Comparison of ENCODE assay signal across 11 cellular contexts in genomic region chr11:32071811-32072210, GRCh38. TPM values are rescaled to one million over a fixed set of nuclear protein-coding genes. Genes with fewer than 3 reads are reported as not detected.
DNase-seq lines count a peak whose midpoint lies in the region; ATAC-seq and TF ChIP-seq lines count a peak whose summit lies in the region.
"Had no signal": no experiment of that assay in that cellular context is flagged by ENCODE, and none has a peak within 500 bp of the region (broad histone marks: within the 10 kb centered on the region; RNA-seq: fewer than 3 reads in every experiment).

No MANE protein-coding gene starts in this region.

- CTCF ChIA-PET in Caco-2 (lab: Charles Lee): interaction anchor here (1.1 kb wide), 2 partner anchors 19 to 20 kb away, joined by 3 to 6 read pairs; no protein-coding TSS in a partner anchor

- POLR2A ChIA-PET in Caco-2 (lab: Charles Lee): interaction anchor here (1.6 kb wide), 1 partner anchor 19 kb away, joined by 5 read pairs; the partner anchor contains the start of gene RCN1

- H3K4me3 ChIP-seq in Caco-2 (ENCODE audit: low read depth, low read length) (no peak overlapping the region), cardiac fibroblast (replicated peaks in 1 of 2; ENCODE audit: low read depth in 2 of 2, low read length in 2 of 2) (no peak overlapping the region), mucosa of descending colon (no peak overlapping the region)

- H3K27me3 ChIP-seq in Caco-2 (replicated peaks; ENCODE audit: control insufficient read depth, insufficient read depth, low read length): no peaks in the 10 kb centered on the region

- H3K9me3 Mint-ChIP-seq in Caco-2 (ENCODE audit: unreplicated experiment): no peaks in the 10 kb centered on the region
- H3K9me3 Mint-ChIP-seq: immature natural killer cell had no signal

- ATAC-seq in mucosa of descending colon (peak; percentile 30), GM19324 (IDR thresholded peaks at IDR 0.05; ENCODE audit: low FRiP score, unreplicated experiment) (no peak)
- ATAC-seq: activated naive CD4-positive, alpha-beta T cell treated with anti-CD3 and anti-CD28 coated beads, Interleukin-2, amount 50 U/mL, for 72 hours; Right ventricle myocardium inferior had no signal

- H3K27me3 Mint-ChIP-seq in Caco-2 (ENCODE audit: insufficient read depth, unreplicated experiment): peaks cover 5% of the 10 kb centered on the region

- in situ Hi-C loops in GM13976 (cut with MboI; ENCODE audit: low sequenced_read_pairs, unreplicated experiment): no loop called here

- no peak overlapping the region for H3K4me3 Mint-ChIP-seq in Caco-2 (ENCODE audit: unreplicated experiment)
- H3K4me3 Mint-ChIP-seq: immature natural killer cell had no signal

- no peaks in the 10 kb centered on the region for H3K36me3 Mint-ChIP-seq in Caco-2 (ENCODE audit: insufficient read depth, unreplicated experiment)
- H3K36me3 Mint-ChIP-seq: activated naive CD4-positive, alpha-beta T cell treated with anti-CD3 and anti-CD28 coated beads, Interleukin-2, amount 50 U/mL, for 72 hours had no signal

- no peaks in the 10 kb centered on the region for H3K36me3 ChIP-seq in Caco-2 (ENCODE audit: control insufficient read depth, insufficient read depth, low read length)
- no peaks in the 10 kb centered on the region for H3K36me3 ChIP-seq in mucosa of descending colon (ENCODE audit: low read depth)

- peak; percentile 42 to 68 for TF ChIP-seq CTCF in Caco-2 (IDR thresholded peaks at IDR 0.05; ENCODE audit: insufficient read depth in 1 of 2, low read depth in 1 of 2, low read length in 1 of 2, severe bottlenecking in 1 of 2, unreplicated experiment in 1 of 2)
- peak; percentile 74 for TF ChIP-seq CTCF in cardiac fibroblast (IDR thresholded peaks at IDR 0.05; ENCODE audit: low read depth, low read length)
- TF ChIP-seq CTCF in mucosa of descending colon (IDR thresholded peaks at IDR 0.05): no peak
- no peak for TF ChIP-seq CTCF in GM13976 (IDR thresholded peaks at IDR 0.05; ENCODE audit: borderline replicate concordance, control extremely low read depth, extremely low read depth, insufficient read depth, missing control alignments)

- peaks cover 21% of the 10 kb centered on the region for H3K4me1 Mint-ChIP-seq in Caco-2 (ENCODE audit: low read depth, unreplicated experiment)
- H3K4me1 Mint-ChIP-seq: immature natural killer cell had no signal

- BruUV-seq in Caco-2 (replicated peaks; lab: Mats Ljungman, UMichigan): no TSS peak

- intact Hi-C loops in Caco-2 (cut with micrococcal nuclease; ENCODE audit: unreplicated experiment): no loop called here
- intact Hi-C loops in mucosa of descending colon (cut with DNase I, micrococcal nuclease): no loop called here

- peaks cover 19% of the 10 kb centered on the region for H3K4me1 ChIP-seq in Caco-2
- H3K4me1 ChIP-seq in mucosa of descending colon (ENCODE audit: low read depth): no peaks in the 10 kb centered on the region

- DNase-seq in Caco-2: peak; percentile 52 to 61
- DNase-seq in M059J (ENCODE audit: low read depth): peak; percentile 76
- peak; percentile 66 to 71 for DNase-seq in cardiac fibroblast (ENCODE audit: low read depth in 2 of 2)
- DNase-seq in mucosa of descending colon: no peak
- no peak for DNase-seq in GM19238 (ENCODE audit: insufficient read length, low spot score)
- no peak for DNase-seq in GM13976 (ENCODE audit: low spot score)
- DNase-seq in activated CD4-positive, alpha-beta T cell treated with anti-CD3 and anti-CD28 coated beads, Interleukin-2, amount 50 U/mL, for 1 hour: no peak
- DNase-seq: immature natural killer cell had no signal

- H3K9me3 ChIP-seq in Caco-2 (no peaks in the 10 kb centered on the region), mucosa of descending colon (no peaks in the 10 kb centered on the region)

- H3K27ac Mint-ChIP-seq in Caco-2 (ENCODE audit: unreplicated experiment): no peak overlapping the region
- H3K27ac Mint-ChIP-seq: activated naive CD4-positive, alpha-beta T cell treated with anti-CD3 and anti-CD28 coated beads, Interleukin-2, amount 50 U/mL, for 72 hours; immature natural killer cell had no signal

RNA-seq across cellular contexts. Expression of gene RCN1, which starts 19.1 kb away (rescaled TPM):
- total RNA-seq in Caco-2 (2022) (151 and 185 TPM in 2 replicates), mucosa of descending colon (10 to 100 TPM; 34.2 to 46.4 (median 40.1) TPM)
- 293 and 390 TPM in 2 replicates for total RNA-seq in M059J (2014; rRNA removed; shearing (Covaris generic))

Comparison
In these comparisons a context has a peak if more than half of its experiments do, and no peak if none do; other contexts are left out.
1. DNase-seq: peak in Caco-2 (2 of 2), M059J (single experiment) and cardiac fibroblast (2 of 2); none in mucosa of descending colon (0 of 3), GM19238 (single experiment), GM13976 (single experiment) and activated CD4-positive, alpha-beta T cell treated with anti-CD3 and anti-CD28 coated beads, Interleukin-2, amount 50 U/mL, for 1 hour (single experiment).
2. CTCF ChIP-seq: peak in Caco-2 (2 of 2) and cardiac fibroblast (single experiment); none in mucosa of descending colon (single experiment) and GM13976 (single experiment).